In genomic region chr5:123262275-123262823, GRCh38 we compare ENCODE assay signal across 17 cellular contexts.
"Had no signal": no experiment of that assay in that cellular context is flagged by ENCODE, and none has a peak within 500 bp of the region (broad histone marks: within the 10 kb centered on the region; RNA-seq: fewer than 3 reads in every experiment).

No MANE protein-coding gene starts in this region.

- H3K4me3 ChIP-seq: ovary, right atrium auricular region, sigmoid colon, skin epidermis, thyroid gland, upper lobe of right lung, vagina had no signal

- H3K4me1 ChIP-seq: heart left ventricle, right atrium auricular region, upper lobe of right lung had no signal

- H3K27ac ChIP-seq: heart left ventricle, ovary, right atrium auricular region, sigmoid colon, thyroid gland, upper lobe of right lung, vagina had no signal

- H3K27me3 ChIP-seq: heart left ventricle, ovary, right atrium auricular region, sigmoid colon, thyroid gland, upper lobe of right lung, vagina had no signal

- H3K9me3 ChIP-seq: ovary, right atrium auricular region, sigmoid colon, thyroid gland, upper lobe of right lung, vagina had no signal

- H3K4me3 Mint-ChIP-seq: naive thymus-derived CD4-positive, alpha-beta T cell had no signal

- H3K36me3 ChIP-seq: heart left ventricle, ovary, right atrium auricular region, sigmoid colon, thyroid gland, upper lobe of right lung, vagina had no signal

- DNase-seq: dermis blood vessel endothelial cell; heart left ventricle; hippocampal formation; left colon; left ventricle myocardium superior; mesendoderm; naive thymus-derived CD4-positive, alpha-beta T cell; ovary; sigmoid colon; stimulated activated CD4-positive, alpha-beta T cell treated with anti-CD3 and anti-CD28 coated beads, Interleukin-12 subunit alpha, Interleukin-12 subunit beta, amount 100 ng/mL, for 4 hours; stimulated activated CD4-positive, alpha-beta T cell treated with anti-CD3 and anti-CD28 coated beads, Interleukin-2, amount 100 ng/mL, for 48 hours; stimulated activated naive CD4-positive, alpha-beta T cell treated with Interleukin-2 at 50 U/mL for 16 hours; thyroid gland; upper lobe of right lung had no signal

- ATAC-seq: left colon; left ventricle myocardium superior; naive thymus-derived CD4-positive, alpha-beta T cell; upper lobe of right lung had no signal

- H3K27ac Mint-ChIP-seq: naive thymus-derived CD4-positive, alpha-beta T cell had no signal

- H3K4me1 Mint-ChIP-seq: naive thymus-derived CD4-positive, alpha-beta T cell had no signal
